13 cellular contexts compared by ENCODE assay signal in genomic region chr2:172404824-172405223, GRCh38. TPM values are rescaled to one million over a fixed set of nuclear protein-coding genes. Genes with fewer than 3 reads are reported as not detected.
A peak's percentile ranks its signal among the peaks of the same experiment; 100 is the strongest.
DNase-seq lines count a peak whose midpoint lies in the region; ATAC-seq and TF ChIP-seq lines count a peak whose summit lies in the region.
"Had no signal": no experiment of that assay in that cellular context is flagged by ENCODE, and none has a peak within 500 bp of the region (broad histone marks: within the 10 kb centered on the region; RNA-seq: fewer than 3 reads in every experiment).

No MANE protein-coding gene starts in this region.

- no peak for ATAC-seq in HG02571 (IDR thresholded peaks at IDR 0.05; ENCODE audit: unreplicated experiment)
- no peak for ATAC-seq in HG03442 (IDR thresholded peaks at IDR 0.05; ENCODE audit: unreplicated experiment)

- TF ChIP-seq CTCF in cardiac fibroblast (IDR thresholded peaks at IDR 0.05; ENCODE audit: low read depth, low read length): no peak

- H3K4me3 ChIP-seq in cardiac fibroblast (replicated peaks in 1 of 2; ENCODE audit: low read depth in 2 of 2, low read length in 2 of 2): no peak overlapping the region
- H3K4me3 ChIP-seq: BLaER1 treated with 17β-estradiol and CSF1 and Interleukin-3, amounts not matched to agents 10 nM and 100 nM; dorsolateral prefrontal cortex had no signal

- DNase-seq in AG08396 (ENCODE audit: low spot score): peak; percentile 68
- peak; percentile 58 for DNase-seq in HT1080 (ENCODE audit: low read depth)
- peak; percentile 79 to 80 for DNase-seq in cardiac fibroblast (ENCODE audit: low read depth in 2 of 2)
- peak; percentile 52 for DNase-seq in kidney tubule cell (ENCODE audit: low spot score)
- DNase-seq in NCI-H82 treated with DMSO at 0.1 percent for 48 hours (lab: John Stamatoyannopoulos, UW; ENCODE audit: unreplicated experiment): no peak
- no peak for DNase-seq in SIG-M5 (lab: John Stamatoyannopoulos, UW)
- DNase-seq: dorsolateral prefrontal cortex; GF-D8; NCI-H2081; stimulated activated CD4-positive, alpha-beta T cell treated with anti-CD3 and anti-CD28 coated beads, Interleukin-15, amount 100 ng/mL, for 24 hours had no signal

RNA-seq across cellular contexts. Expression of gene ITGA6, which starts 22.6 kb away (rescaled TPM):
- 311 and 345 TPM in 2 replicates for total RNA-seq in HT1080 (2014; rRNA removed; shearing (Covaris generic))
- 221 and 294 TPM in 2 replicates for polyA plus RNA-seq in HT1080 (2015; cell fraction: cytosol; rRNA removed)
- polyA plus RNA-seq in HT1080 (2015; cell fraction: nucleus; rRNA removed): 505 and 588 TPM in 2 replicates

Comparison
In these comparisons a context has a peak if more than half of its experiments do, and no peak if none do; other contexts are left out.
1. DNase-seq: peak in AG08396 (single experiment), HT1080 (single experiment), cardiac fibroblast (2 of 2) and kidney tubule cell (single experiment); none in NCI-H82 treated with DMSO at 0.1 percent for 48 hours (single experiment) and SIG-M5 (single experiment).